In genomic region chr10:124563320-124563719, GRCh38 we compare ENCODE assay signal across 21 cellular contexts.
"Had no signal": no experiment of that assay in that cellular context is flagged by ENCODE, and none has a peak within 500 bp of the region (broad histone marks: within the 10 kb centered on the region; RNA-seq: fewer than 3 reads in every experiment).

No MANE protein-coding gene starts in this region.

- H3K36me3 ChIP-seq: heart left ventricle, left lung, neural progenitor cell, prostate gland, right atrium auricular region, sigmoid colon, thoracic aorta, tibial nerve, upper lobe of left lung, uterus had no signal

- H3K27me3 ChIP-seq: heart left ventricle, hepatocyte, left lung, neural progenitor cell, right atrium auricular region, sigmoid colon, tibial nerve, upper lobe of left lung, uterus had no signal

- ATAC-seq: heart left ventricle; left cardiac atrium; left lung; naive thymus-derived CD4-positive, alpha-beta T cell; stimulated activated naive B cell treated with anti-CD40 and anti-IgM and Interleukin-4, amounts not matched to agents 10 μg/mL and 1 μg/mL and 100 μg/mL, for 72 hours had no signal

- H3K9me3 ChIP-seq: left lung, prostate gland, right atrium auricular region, sigmoid colon, thoracic aorta, upper lobe of left lung, uterus had no signal

- H3K9ac ChIP-seq: neural progenitor cell had no signal

- H3K27ac ChIP-seq: heart left ventricle, hepatocyte, left lung, neural progenitor cell, prostate gland, right atrium auricular region, sigmoid colon, thoracic aorta, tibial nerve, upper lobe of left lung had no signal

- H3K4me3 Mint-ChIP-seq: naive thymus-derived CD4-positive, alpha-beta T cell; nephron; neural progenitor cell; stimulated activated naive B cell treated with anti-CD40 and anti-IgM and Interleukin-4, amounts not matched to agents 10 μg/mL and 1 μg/mL and 100 μg/mL, for 72 hours; stimulated activated naive CD8-positive, alpha-beta T cell treated with anti-CD3 and anti-CD28 coated beads, Interleukin-15, Interleukin-2, amounts not matched to agents 100 ng/mL and 50 ng/mL, for 24 hours had no signal

- H3K4me3 ChIP-seq: heart left ventricle, hepatocyte, left lung, neural progenitor cell, prostate gland, right atrium auricular region, sigmoid colon, thoracic aorta, tibial nerve, upper lobe of left lung, uterus had no signal

- H2AFZ ChIP-seq: hepatocyte, neural progenitor cell had no signal

- H3K27me3 Mint-ChIP-seq: stimulated activated naive B cell treated with anti-CD40 and anti-IgM and Interleukin-4, amounts not matched to agents 10 μg/mL and 1 μg/mL and 100 μg/mL, for 72 hours; stimulated activated naive CD8-positive, alpha-beta T cell treated with anti-CD3 and anti-CD28 coated beads, Interleukin-15, Interleukin-2, amounts not matched to agents 100 ng/mL and 50 ng/mL, for 24 hours had no signal

- H3K4me2 ChIP-seq: hepatocyte, neural progenitor cell had no signal

- H3K4me1 Mint-ChIP-seq: naive thymus-derived CD4-positive, alpha-beta T cell had no signal

- H3K79me2 ChIP-seq: hepatocyte had no signal

- H3K36me3 Mint-ChIP-seq: neural progenitor cell had no signal

- DNase-seq: cortex of kidney; effector CD4-positive, alpha-beta T cell; left cardiac atrium; mesenchymal stem cell; midbrain; naive thymus-derived CD4-positive, alpha-beta T cell; sigmoid colon; stimulated activated CD4-positive, alpha-beta T cell treated with anti-CD3 and anti-CD28 coated beads, Interleukin-4, amount 100 ng/mL, for 4 hours; stimulated activated naive B cell treated with anti-CD40 and anti-IgM and Interleukin-4, amounts not matched to agents 10 μg/mL and 1 μg/mL and 100 μg/mL, for 72 hours; upper lobe of left lung; uterus had no signal

- H3K27ac Mint-ChIP-seq: nephron; neural progenitor cell; stimulated activated naive B cell treated with anti-CD40 and anti-IgM and Interleukin-4, amounts not matched to agents 10 μg/mL and 1 μg/mL and 100 μg/mL, for 72 hours; stimulated activated naive CD8-positive, alpha-beta T cell treated with anti-CD3 and anti-CD28 coated beads, Interleukin-15, Interleukin-2, amounts not matched to agents 100 ng/mL and 50 ng/mL, for 24 hours had no signal
